In genomic region chr3:108125151-108125540, GRCh38 we compare ENCODE assay signal across 13 cellular contexts. TPM values are rescaled to one million over a fixed set of nuclear protein-coding genes. Genes with fewer than 3 reads are reported as not detected.
DNase-seq lines count a peak whose midpoint lies in the region; ATAC-seq and TF ChIP-seq lines count a peak whose summit lies in the region.
"Had no signal": no experiment of that assay in that cellular context is flagged by ENCODE, and none has a peak within 500 bp of the region (broad histone marks: within the 10 kb centered on the region; RNA-seq: fewer than 3 reads in every experiment).

No MANE protein-coding gene starts in this region.

- peak overlapping the region; percentile 90 to 99 (median 97) for H3K27ac ChIP-seq in BLaER1 treated with 17β-estradiol and CSF1 and Interleukin-3, amounts not matched to agents 10 nM and 100 nM
- H3K27ac ChIP-seq in prostate gland: no peak overlapping the region
- H3K27ac ChIP-seq: C4-2B, gastrocnemius medialis had no signal

- ATAC-seq in GM21423 (IDR thresholded peaks at IDR 0.05; ENCODE audit: unreplicated experiment) (no peak), HG03571 (IDR thresholded peaks at IDR 0.05; ENCODE audit: unreplicated experiment) (no peak)
- ATAC-seq: gastrocnemius medialis had no signal

- 82% methylated on average over 4 of the region's 4 CpGs for WGBS in prostate gland

- peaks cover 0 to 15% (median 0%) of the 10 kb centered on the region in 11 experiments; a peak in 4 of 22 replicates for H3K36me3 ChIP-seq in BLaER1 treated with 17β-estradiol and CSF1 and Interleukin-3, amounts not matched to agents 10 nM and 100 nM
- no peaks in the 10 kb centered on the region for H3K36me3 ChIP-seq in prostate gland
- H3K36me3 ChIP-seq: gastrocnemius medialis had no signal

- peaks cover 0 to 15% (median 6%) of the 10 kb centered on the region in 11 experiments; a peak in 10 of 22 replicates for H3K9me3 ChIP-seq in BLaER1 treated with 17β-estradiol and CSF1 and Interleukin-3, amounts not matched to agents 10 nM and 100 nM (replicated peaks in 1 of 11)
- H3K9me3 ChIP-seq in prostate gland: no peaks in the 10 kb centered on the region
- H3K9me3 ChIP-seq: gastrocnemius medialis had no signal

- no peaks in the 10 kb centered on the region for H4K20me1 ChIP-seq in BLaER1 treated with 17β-estradiol and CSF1 and Interleukin-3, amounts not matched to agents 10 nM and 100 nM

- H3K4me3 ChIP-seq in BLaER1 treated with 17β-estradiol and CSF1 and Interleukin-3, amounts not matched to agents 10 nM and 100 nM: peak overlapping the region; percentile 21 to 64 (median 56)
- peak overlapping the region; percentile 66 for H3K4me3 ChIP-seq in GM12865 (ENCODE audit: low read depth, low read length)
- no peak overlapping the region for H3K4me3 ChIP-seq in prostate gland
- H3K4me3 ChIP-seq: gastrocnemius medialis had no signal

- peaks cover 0 to 13% (median 4%) of the 10 kb centered on the region in 3 donors for H3K36me3 Mint-ChIP-seq in immature natural killer cell

- peak; percentile 27 for DNase-seq in GM12865 (ENCODE audit: low read depth)
- DNase-seq in SK-N-DZ (ENCODE audit: low spot score): peak; percentile 66
- peak in 2 of 3 donors; percentile 26 to 33 for DNase-seq in immature natural killer cell
- no peak for DNase-seq in hypothalamus (lab: John Stamatoyannopoulos, UW)
- DNase-seq in prostate gland (ENCODE audit: low spot score): no peak
- DNase-seq: amniotic stem cell, gastrocnemius medialis, H9, NCI-H226 had no signal

- H3K4me2 ChIP-seq in BLaER1 treated with 17β-estradiol and CSF1 and Interleukin-3, amounts not matched to agents 10 nM and 100 nM: peak overlapping the region; percentile 71 to 97 (median 86)

- H3K9ac ChIP-seq in BLaER1 treated with 17β-estradiol and CSF1 and Interleukin-3, amounts not matched to agents 10 nM and 100 nM: peak overlapping the region; percentile 79 to 94 (median 88)

- H3K4me1 ChIP-seq in BLaER1 treated with 17β-estradiol and CSF1 and Interleukin-3, amounts not matched to agents 10 nM and 100 nM: peaks cover 50 to 78% (median 65%) of the 10 kb centered on the region in 10 experiments
- H3K4me1 ChIP-seq in prostate gland (replicated peaks): no peaks in the 10 kb centered on the region
- H3K4me1 ChIP-seq: gastrocnemius medialis had no signal

- TF ChIP-seq CTCF in GM12865 (IDR thresholded peaks at IDR 0.05; ENCODE audit: insufficient read depth, low read depth, low read length, missing control alignments): no peak
- TF ChIP-seq CTCF in prostate gland (IDR thresholded peaks at IDR 0.05): no peak

- intact Hi-C loops in prostate gland (cut with DNase I): no loop called here

- peaks cover 63 to 66% of the 10 kb centered on the region in 2 donors for H3K4me1 Mint-ChIP-seq in immature natural killer cell

- H3K4me3 Mint-ChIP-seq in immature natural killer cell: peak overlapping the region; percentile 68 to 85 (median 81)
- H3K4me3 Mint-ChIP-seq: H9 had no signal

- peaks cover 0 to 3% (median 0%) of the 10 kb centered on the region in 6 donors for H3K9me3 Mint-ChIP-seq in immature natural killer cell
- H3K9me3 Mint-ChIP-seq: H9 had no signal

- peaks cover 0 to 8% (median 7%) of the 10 kb centered on the region in 3 donors for H3K27me3 Mint-ChIP-seq in immature natural killer cell (ENCODE audit: low read depth in 3 of 3)

- TF ChIP-seq POLR2A in prostate gland (IDR thresholded peaks at IDR 0.05): no peak

- peak overlapping the region; percentile 87 to 98 (median 96) for H3K27ac Mint-ChIP-seq in immature natural killer cell

- no peaks in the 10 kb centered on the region for H3K27me3 ChIP-seq in BLaER1 treated with 17β-estradiol and CSF1 and Interleukin-3, amounts not matched to agents 10 nM and 100 nM
- no peaks in the 10 kb centered on the region for H3K27me3 ChIP-seq in prostate gland (replicated peaks; ENCODE audit: insufficient read depth)
- H3K27me3 ChIP-seq: gastrocnemius medialis had no signal

RNA-seq across cellular contexts. Expression of gene CD47, which starts 34.3 kb away (rescaled TPM):
- 54.2 and 86.5 TPM in 2 replicates for polyA plus RNA-seq in SK-N-DZ (2014; cell fraction: cytosol; rRNA removed)
- polyA plus RNA-seq in SK-N-DZ (2014; cell fraction: nucleus; rRNA removed): 81.3 and 90.9 TPM in 2 replicates
- 100 to 1,000 TPM; 291 to 313 (median 291) TPM for polyA plus RNA-seq in immature natural killer cell
- 100 to 1,000 TPM in 1 of 2 donors, 10 to 100 TPM in 1; 90.1 to 197 TPM for total RNA-seq in prostate gland

Comparison
In these comparisons a context has a peak if more than half of its experiments do, and no peak if none do; other contexts are left out.
1. H3K27ac ChIP-seq: peak in BLaER1 treated with 17β-estradiol and CSF1 and Interleukin-3, amounts not matched to agents 10 nM and 100 nM (11 of 11); none in prostate gland (0 of 2).
2. H3K4me3 ChIP-seq: peak in BLaER1 treated with 17β-estradiol and CSF1 and Interleukin-3, amounts not matched to agents 10 nM and 100 nM (10 of 10) and GM12865 (single experiment); none in prostate gland (0 of 2).
3. DNase-seq: peak in GM12865 (single experiment), SK-N-DZ (single experiment) and immature natural killer cell (2 of 3); none in hypothalamus (0 of 51) and prostate gland (single experiment).